22 cellular contexts compared by ENCODE assay signal in the genomic region with DNA sequence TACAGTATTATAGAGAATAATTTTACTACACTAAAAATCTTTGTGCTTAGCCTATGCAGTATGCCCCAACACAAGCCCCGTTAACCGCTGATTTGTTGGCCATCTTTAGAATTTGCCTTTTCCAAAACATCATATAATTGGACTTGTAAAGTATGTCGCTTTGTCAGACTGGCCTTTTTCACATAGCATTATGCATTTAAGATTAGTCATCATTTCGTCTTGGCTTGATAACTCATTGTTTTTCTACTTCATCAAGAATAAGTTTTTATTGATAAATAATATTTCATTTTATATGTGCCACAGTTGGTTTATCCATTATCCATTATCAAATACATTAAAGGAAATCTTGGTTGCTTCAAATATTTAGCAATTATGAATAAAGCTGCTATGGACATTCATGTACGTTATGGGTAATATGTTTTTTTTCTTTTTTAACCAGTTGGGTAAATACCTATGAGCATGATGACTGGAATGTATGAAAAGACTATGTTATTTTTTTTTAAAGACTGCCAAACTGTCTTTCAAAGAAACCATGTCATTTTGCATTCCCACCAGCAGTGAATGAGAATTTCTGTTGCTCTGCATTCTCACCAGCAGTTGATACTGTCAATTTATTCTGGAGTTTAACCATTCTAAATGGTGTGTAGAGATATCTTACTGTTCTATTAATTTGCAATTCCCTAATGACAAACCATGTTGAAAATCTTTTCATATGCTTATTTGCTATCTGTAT.
"Had no signal": no experiment of that assay in that cellular context is flagged by ENCODE, and none has a peak within 500 bp of the region (broad histone marks: within the 10 kb centered on the region; RNA-seq: fewer than 3 reads in every experiment).

No MANE protein-coding gene starts in this region.

- H3K36me3 ChIP-seq: left lung, right lobe of liver, suprapubic skin, transverse colon, uterus had no signal

- H3K36me3 Mint-ChIP-seq: activated CD4-positive, alpha-beta memory T cell treated with anti-CD3 and anti-CD28 coated beads for 36 hours; activated naive CD8-positive, alpha-beta T cell; T-cell had no signal

- H3K27ac ChIP-seq: left lung, parathyroid adenoma, right lobe of liver, suprapubic skin, transverse colon, uterus had no signal

- H3K4me1 Mint-ChIP-seq: activated B cell treated with CpG ODN at 0.5 μM for 24 hours; naive thymus-derived CD8-positive, alpha-beta T cell; stimulated activated naive CD8-positive, alpha-beta T cell treated with anti-CD3 and anti-CD28 coated beads, Interleukin-15, amount 100 ng/mL, for 72 hours; T-cell had no signal

- FAIRE-seq: frontal cortex, kidney had no signal

- H2AFZ ChIP-seq: parathyroid adenoma had no signal

- H3K4me1 ChIP-seq: left lung, parathyroid adenoma, right lobe of liver, suprapubic skin, transverse colon, uterus had no signal

- DNase-seq: activated B cell treated with CpG ODN at 0.5 μM for 24 hours; activated CD4-positive, alpha-beta memory T cell treated with anti-CD3 and anti-CD28 coated beads for 36 hours; activated CD4-positive, alpha-beta T cell treated with anti-CD3 and anti-CD28 coated beads for 4 hours; amniotic stem cell; cerebellar nuclear complex; dermis blood vessel endothelial cell; effector memory CD4-positive, alpha-beta T cell; head of caudate nucleus; kidney; left lung; naive thymus-derived CD8-positive, alpha-beta T cell; right lobe of liver; stimulated activated CD4-positive, alpha-beta T cell treated with anti-CD3 and anti-CD28 coated beads, Interleukin-4, amount 100 ng/mL, for 1 hour; stimulated activated naive CD8-positive, alpha-beta T cell treated with anti-CD3 and anti-CD28 coated beads, Interleukin-15, amount 100 ng/mL, for 72 hours; T-cell; transverse colon; uterus had no signal

- H3K4me3 Mint-ChIP-seq: activated B cell treated with CpG ODN at 0.5 μM for 24 hours; activated CD4-positive, alpha-beta memory T cell treated with anti-CD3 and anti-CD28 coated beads for 36 hours; activated naive CD8-positive, alpha-beta T cell; naive thymus-derived CD8-positive, alpha-beta T cell; stimulated activated naive CD8-positive, alpha-beta T cell treated with anti-CD3 and anti-CD28 coated beads, Interleukin-15, amount 100 ng/mL, for 72 hours; T-cell had no signal

- H3K27ac Mint-ChIP-seq: activated B cell treated with CpG ODN at 0.5 μM for 24 hours; activated CD4-positive, alpha-beta memory T cell treated with anti-CD3 and anti-CD28 coated beads for 36 hours; activated naive CD8-positive, alpha-beta T cell; naive thymus-derived CD8-positive, alpha-beta T cell; stimulated activated naive CD8-positive, alpha-beta T cell treated with anti-CD3 and anti-CD28 coated beads, Interleukin-15, amount 100 ng/mL, for 72 hours; T-cell had no signal

- H3K27me3 ChIP-seq: left lung, right lobe of liver, suprapubic skin, transverse colon, uterus had no signal

- H3K79me2 ChIP-seq: parathyroid adenoma had no signal

- H3K4me3 ChIP-seq: left lung, right lobe of liver, smooth muscle cell, suprapubic skin, transverse colon, uterus had no signal

- H3K27me3 Mint-ChIP-seq: activated B cell treated with CpG ODN at 0.5 μM for 24 hours; activated CD4-positive, alpha-beta memory T cell treated with anti-CD3 and anti-CD28 coated beads for 36 hours; activated naive CD8-positive, alpha-beta T cell; naive thymus-derived CD8-positive, alpha-beta T cell; stimulated activated naive CD8-positive, alpha-beta T cell treated with anti-CD3 and anti-CD28 coated beads, Interleukin-15, amount 100 ng/mL, for 72 hours; T-cell had no signal

- ATAC-seq: left lung; naive thymus-derived CD8-positive, alpha-beta T cell; right lobe of liver; stimulated activated naive CD8-positive, alpha-beta T cell treated with anti-CD3 and anti-CD28 coated beads, Interleukin-15, amount 100 ng/mL, for 72 hours; T-cell had no signal
